ENCODE assay signal across 28 cellular contexts in the genomic region with DNA sequence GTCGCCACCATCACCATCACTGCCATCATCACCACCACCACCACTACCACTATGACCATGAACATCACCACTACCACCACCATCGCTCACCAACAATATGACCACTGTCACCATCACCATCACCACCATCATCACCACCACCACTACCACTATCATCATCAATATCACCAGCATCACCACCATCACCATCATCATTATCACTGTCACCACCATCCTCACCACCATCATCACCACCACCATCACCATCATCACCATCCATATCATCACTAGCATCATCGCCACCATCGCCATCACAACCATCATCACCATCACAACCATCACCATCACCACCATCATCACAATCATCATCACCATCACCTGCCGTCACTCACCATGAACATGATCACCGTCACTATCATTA.
DNase-seq lines count a peak whose midpoint lies in the region; ATAC-seq, FAIRE-seq and TF ChIP-seq lines count a peak whose summit lies in the region.
"Had no signal": no experiment of that assay in that cellular context is flagged by ENCODE, and none has a peak within 500 bp of the region (broad histone marks: within the 10 kb centered on the region; RNA-seq: fewer than 3 reads in every experiment).

No MANE protein-coding gene starts in this region.

- H4K5ac ChIP-seq in IMR-90 (ENCODE audit: low read depth, low read length): no peak overlapping the region
- H4K5ac ChIP-seq in H1 (ENCODE audit: insufficient read length, low read depth, low read length): no peak overlapping the region

- peak overlapping the region; percentile 41 for H2BK5ac ChIP-seq in IMR-90 (ENCODE audit: low read depth, low read length, poor library complexity, severe bottlenecking)
- no peak overlapping the region; the same call in 1 of the 2 replicates for H2BK5ac ChIP-seq in H1 (ENCODE audit: low read depth, low read length)

- TF ChIP-seq EP300 in H1 (IDR thresholded peaks at IDR 0.05; ENCODE audit: borderline replicate concordance in 1 of 2, low read depth in 2 of 2, low read length in 2 of 2): no peak

- H3K9me3 Mint-ChIP-seq in stimulated activated effector memory CD8-positive, alpha-beta T cell treated with anti-CD3 and anti-CD28 coated beads, Interleukin-12 subunit alpha, Interleukin-12 subunit beta, amount 100 ng/mL, for 72 hours: no peaks in the 10 kb centered on the region
- H3K9me3 Mint-ChIP-seq: CD4-positive, CD25-positive, alpha-beta regulatory T cell had no signal

- intact Hi-C loops in IMR-90 (cut with micrococcal nuclease): no loop called here
- intact Hi-C loops in left ventricle myocardium inferior (cut with micrococcal nuclease): no loop called here

- dilution Hi-C loops in IMR-90 (cut with HindIII; ENCODE audit: low sequenced_read_pairs, unreplicated experiment): no loop called here

- POLR2A ChIA-PET in IMR-90 (lab: Charles Lee; ENCODE audit: unreplicated experiment): no interaction called here
- POLR2A ChIA-PET in H1 (lab: Charles Lee; ENCODE audit: partially characterized antibody): no interaction called here

- no peak overlapping the region for H3K4ac ChIP-seq in IMR-90 (ENCODE audit: low read depth, low read length)
- no peak overlapping the region for H3K4ac ChIP-seq in H1 (replicated peaks; ENCODE audit: insufficient read length, low read depth, low read length)

- WGBS in IMR-90 (ENCODE audit: extremely low coverage in 2 of 2, insufficient read length in 1 of 2), 2 experiments: 89% methylated on average over 4 of the region's 6 CpGs; no CpG with 5 or more reads in 1 of the 2 experiments
- WGBS in H1 (ENCODE audit: extremely low coverage in 1 of 2, insufficient coverage in 1 of 2, insufficient read length in 1 of 2, insufficient replicate concordance in 2 of 2, low coverage in 1 of 2, low lambda C conversion rate in 2 of 2, missing lambda C conversion rate in 1 of 2), 2 experiments: 94% methylated on average over 6 of the region's 6 CpGs; no CpG with 5 or more reads in 1 of the 2 experiments

- H3K23me2 ChIP-seq in H1 (ENCODE audit: low read depth, low read length): peaks cover 13% of the 10 kb centered on the region; the same call in 1 of the 2 replicates

- TF ChIP-seq CTCF in IMR-90 (conservative IDR thresholded peaks at IDR 0.05; ENCODE audit: low read depth, low read length) (no peak), H1 (IDR thresholded peaks at IDR 0.05; ENCODE audit: control extremely low read depth in 1 of 3, insufficient read depth in 1 of 3, low read depth in 1 of 3, low read length in 3 of 3) (no peak), left ventricle myocardium inferior (IDR thresholded peaks at IDR 0.05; ENCODE audit: borderline replicate concordance) (no peak)

- H3K36me3 ChIP-seq in BLaER1 (no peaks in the 10 kb centered on the region), IMR-90 (ENCODE audit: control insufficient read depth, insufficient read depth, low read length) (no peaks in the 10 kb centered on the region; the same call in none of the 2 replicates), H1 (ENCODE audit: control insufficient read depth in 2 of 4, insufficient read depth in 4 of 4, low read length in 3 of 4) (no peaks in the 10 kb centered on the region; a peak in 3 of 8 replicates), left ventricle myocardium inferior (no peaks in the 10 kb centered on the region)
- no peaks in the 10 kb centered on the region for H3K36me3 ChIP-seq in BLaER1 treated with 17β-estradiol and CSF1 and Interleukin-3, amounts not matched to agents 10 nM and 100 nM
- H3K36me3 ChIP-seq: BE2C had no signal

- BruUV-seq in IMR-90 (replicated peaks; lab: Mats Ljungman, UMichigan): no TSS peak

- H3K4me3 Mint-ChIP-seq in stimulated activated effector memory CD8-positive, alpha-beta T cell treated with anti-CD3 and anti-CD28 coated beads, Interleukin-12 subunit alpha, Interleukin-12 subunit beta, amount 100 ng/mL, for 72 hours: no peak overlapping the region
- H3K4me3 Mint-ChIP-seq: CD14-positive monocyte; CD4-positive, alpha-beta memory T cell; CD4-positive, CD25-positive, alpha-beta regulatory T cell; CD8-positive, alpha-beta memory T cell had no signal

- H4K20me1 ChIP-seq in BLaER1 (no peaks in the 10 kb centered on the region), IMR-90 (ENCODE audit: insufficient read depth, low read length) (no peaks in the 10 kb centered on the region; the same call in none of the 2 replicates), H1 (replicated peaks in 1 of 2; ENCODE audit: control insufficient read depth in 1 of 2, insufficient read depth in 2 of 2, low read length in 2 of 2) (peaks cover 1 to 15% of the 10 kb centered on the region in 2 experiments)
- H4K20me1 ChIP-seq in BLaER1 treated with 17β-estradiol and CSF1 and Interleukin-3, amounts not matched to agents 10 nM and 100 nM: peaks cover 0 to 19% (median 0%) of the 10 kb centered on the region in 11 experiments; a peak in 4 of 22 replicates

- no peak for TF ChIP-seq POLR2A in IMR-90 (IDR thresholded peaks at IDR 0.05; ENCODE audit: low read depth, low read length)
- TF ChIP-seq POLR2A in H1 (IDR thresholded peaks at IDR 0.05; ENCODE audit: control extremely low read depth in 1 of 2, low read depth in 2 of 2, low read length in 2 of 2): no peak

- H3K27me3 ChIP-seq in BLaER1 (no peaks in the 10 kb centered on the region), IMR-90 (ENCODE audit: control insufficient read depth, insufficient read depth, low read length) (no peaks in the 10 kb centered on the region), H1 (replicated peaks in 1 of 4; ENCODE audit: control insufficient read depth in 3 of 4, extremely low read depth in 1 of 4, insufficient read depth in 3 of 4, low read length in 3 of 4) (no peaks in the 10 kb centered on the region), left ventricle myocardium inferior (ENCODE audit: low read depth) (peaks cover 37% of the 10 kb centered on the region)
- H3K27me3 ChIP-seq in BLaER1 treated with 17β-estradiol and CSF1 and Interleukin-3, amounts not matched to agents 10 nM and 100 nM: no peaks in the 10 kb centered on the region

- H3K4me1 ChIP-seq in BLaER1 (peaks cover 55% of the 10 kb centered on the region), IMR-90 (ENCODE audit: control insufficient read depth, insufficient read depth, low read length) (no peaks in the 10 kb centered on the region), H1 (replicated peaks in 1 of 4; ENCODE audit: control insufficient read depth in 3 of 4, insufficient read depth in 4 of 4, low read length in 3 of 4) (no peaks in the 10 kb centered on the region; a peak in 2 of 7 replicates), left ventricle myocardium inferior (no peaks in the 10 kb centered on the region)
- peaks cover 23 to 51% (median 36%) of the 10 kb centered on the region in 10 experiments for H3K4me1 ChIP-seq in BLaER1 treated with 17β-estradiol and CSF1 and Interleukin-3, amounts not matched to agents 10 nM and 100 nM
- H3K4me1 ChIP-seq: BE2C had no signal

- H3K4me2 ChIP-seq in BLaER1 (peak overlapping the region; percentile 89), IMR-90 (ENCODE audit: low read depth, low read length) (no peak overlapping the region), H1 (ENCODE audit: insufficient read depth in 1 of 2, low read depth in 2 of 2, low read length in 2 of 2) (no peak overlapping the region)
- H3K4me2 ChIP-seq in BLaER1 treated with 17β-estradiol and CSF1 and Interleukin-3, amounts not matched to agents 10 nM and 100 nM: peak overlapping the region; percentile 78 to 92 (median 86); a peak in 21 of 22 replicates

- H3K36me3 Mint-ChIP-seq in stimulated activated effector memory CD8-positive, alpha-beta T cell treated with anti-CD3 and anti-CD28 coated beads, Interleukin-12 subunit alpha, Interleukin-12 subunit beta, amount 100 ng/mL, for 72 hours: no peaks in the 10 kb centered on the region
- H3K36me3 Mint-ChIP-seq: CD14-positive monocyte; CD4-positive, alpha-beta memory T cell; CD4-positive, CD25-positive, alpha-beta regulatory T cell had no signal

- H3K23ac ChIP-seq in IMR-90 (ENCODE audit: low read depth, low read length) (no peak overlapping the region), H1 (ENCODE audit: insufficient read length) (no peak overlapping the region)

- no peak overlapping the region for H3K56ac ChIP-seq in IMR-90 (ENCODE audit: extremely low read depth, insufficient read depth, low read length)
- H3K56ac ChIP-seq in H1 (replicated peaks; ENCODE audit: insufficient read length, low read depth, low read length): peak overlapping the region; percentile 72

- H2AK9ac ChIP-seq in IMR-90 (replicated peaks; ENCODE audit: low read depth, low read length, poor library complexity): no peak overlapping the region

- H2BK15ac ChIP-seq in IMR-90 (ENCODE audit: low read depth, low read length): no peak overlapping the region
- no peak overlapping the region for H2BK15ac ChIP-seq in H1 (ENCODE audit: low read length)

- H3K79me1 ChIP-seq in IMR-90 (ENCODE audit: low read depth in 1 of 2, low read length in 2 of 2) (no peaks in the 10 kb centered on the region), H1 (ENCODE audit: low read depth, low read length) (peaks cover 2% of the 10 kb centered on the region; the same call in 1 of the 2 replicates)

- no peak overlapping the region for H3K4me3 ChIP-seq in BLaER1
- no peak overlapping the region; a peak in 1 of 20 replicates for H3K4me3 ChIP-seq in BLaER1 treated with 17β-estradiol and CSF1 and Interleukin-3, amounts not matched to agents 10 nM and 100 nM
- H3K4me3 ChIP-seq in IMR-90 (ENCODE audit: insufficient read depth, low read depth, low read length): no peak overlapping the region
- H3K4me3 ChIP-seq in H1 (ENCODE audit: extremely low read depth in 1 of 4, insufficient read depth in 2 of 4, low read depth in 3 of 4, low read length in 4 of 4): no peak overlapping the region
- H3K4me3 ChIP-seq in left ventricle myocardium inferior: no peak overlapping the region
- H3K4me3 ChIP-seq: GM12878 had no signal

- no peak for FAIRE-seq in H1 (lab: Jason Lieb, UNC)
- FAIRE-seq: A204.1, GM12878, GM12892, GM19239 had no signal

- no peak overlapping the region for H3K9ac ChIP-seq in BLaER1
- no peak overlapping the region for H3K9ac ChIP-seq in BLaER1 treated with 17β-estradiol and CSF1 and Interleukin-3, amounts not matched to agents 10 nM and 100 nM
- H3K9ac ChIP-seq in IMR-90 (ENCODE audit: low read depth, low read length): no peak overlapping the region
- no peak overlapping the region for H3K9ac ChIP-seq in H1 (replicated peaks in 1 of 4; ENCODE audit: extremely low read depth in 1 of 4, low read depth in 3 of 4, low read length in 3 of 4)

- in situ Hi-C loops in IMR-90 (cut with MboI; ENCODE audit: low sequenced_read_pairs): no loop called here

- H3K4me1 Mint-ChIP-seq in stimulated activated effector memory CD8-positive, alpha-beta T cell treated with anti-CD3 and anti-CD28 coated beads, Interleukin-12 subunit alpha, Interleukin-12 subunit beta, amount 100 ng/mL, for 72 hours: no peaks in the 10 kb centered on the region
- H3K4me1 Mint-ChIP-seq: CD4-positive, alpha-beta memory T cell; CD4-positive, CD25-positive, alpha-beta regulatory T cell; CD8-positive, alpha-beta memory T cell had no signal

- H3K79me2 ChIP-seq in H1 (ENCODE audit: control insufficient read depth in 1 of 2, insufficient read depth in 2 of 2, low read length in 2 of 2): peaks cover 5 to 14% of the 10 kb centered on the region in 2 experiments; a peak in 3 of 4 replicates

- H3K27ac Mint-ChIP-seq in stimulated activated effector memory CD8-positive, alpha-beta T cell treated with anti-CD3 and anti-CD28 coated beads, Interleukin-12 subunit alpha, Interleukin-12 subunit beta, amount 100 ng/mL, for 72 hours: no peak overlapping the region
- H3K27ac Mint-ChIP-seq: CD14-positive monocyte; CD4-positive, alpha-beta memory T cell; CD4-positive, CD25-positive, alpha-beta regulatory T cell; CD8-positive, alpha-beta memory T cell had no signal

- ATAC-seq in IMR-90 (ENCODE audit: low read depth): no peak
- no peak for ATAC-seq in stimulated activated effector memory CD8-positive, alpha-beta T cell treated with anti-CD3 and anti-CD28 coated beads, Interleukin-12 subunit alpha, Interleukin-12 subunit beta, amount 100 ng/mL, for 72 hours
- ATAC-seq: GM12878 had no signal

- peaks cover 7% of the 10 kb centered on the region; the same call in 1 of the 2 replicates for H3K9me3 ChIP-seq in BLaER1
- peaks cover 0 to 18% (median 7%) of the 10 kb centered on the region in 11 experiments; a peak in 11 of 22 replicates for H3K9me3 ChIP-seq in BLaER1 treated with 17β-estradiol and CSF1 and Interleukin-3, amounts not matched to agents 10 nM and 100 nM (replicated peaks in 1 of 11)
- no peaks in the 10 kb centered on the region; the same call in 1 of the 2 replicates for H3K9me3 ChIP-seq in IMR-90 (ENCODE audit: control insufficient read depth, insufficient read depth, low read length)
- H3K9me3 ChIP-seq in H1 (ENCODE audit: insufficient read depth in 2 of 2, low read depth in 1 of 2, low read length in 1 of 2): peaks cover 0 to 6% of the 10 kb centered on the region in 2 experiments; a peak in 1 of 4 replicates
- H3K9me3 ChIP-seq in left ventricle myocardium inferior (replicated peaks): no peaks in the 10 kb centered on the region
- H3K9me3 ChIP-seq: BE2C had no signal

- H4K8ac ChIP-seq in IMR-90 (ENCODE audit: low read depth in 2 of 2, low read length in 2 of 2) (no peak overlapping the region), H1 (ENCODE audit: extremely low read depth, insufficient read depth, low read length) (no peak overlapping the region)

- DNase-seq in IMR-90: no peak
- DNase-seq in H1 (ENCODE audit: low read depth in 1 of 2, low spot score in 2 of 2): no peak
- no peak for DNase-seq in left ventricle myocardium inferior
- no peak for DNase-seq in stimulated activated CD8-positive, alpha-beta memory T cell treated with anti-CD3 and anti-CD28 coated beads, Interleukin-4, amount 100 ng/mL, for 48 hours
- no peak for DNase-seq in NAMALWA (ENCODE audit: low spot score)
- DNase-seq in stimulated activated effector memory CD8-positive, alpha-beta T cell treated with anti-CD3 and anti-CD28 coated beads, Interleukin-12 subunit alpha, Interleukin-12 subunit beta, amount 100 ng/mL, for 72 hours (ENCODE audit: low spot score in 2 of 2): no peak
- DNase-seq: 8988T; ACHN; BE2C; C1 segment of cervical spinal cord; CD4-positive, alpha-beta memory T cell; CD4-positive, CD25-positive, alpha-beta regulatory T cell; CD8-positive, alpha-beta memory T cell; COR-L47; DMS 273 treated with DMSO at 0.1 percent for 48 hours; DMS153; DMS53; DMS79; DND-41; EL; GDM1 had no signal

- H3K9me1 ChIP-seq in IMR-90 (ENCODE audit: insufficient read depth, low read length): no peaks in the 10 kb centered on the region

- no peak overlapping the region for H2AFZ ChIP-seq in IMR-90 (replicated peaks; ENCODE audit: low read length, poor library complexity)
- H2AFZ ChIP-seq in H1 (ENCODE audit: low read length): no peak overlapping the region

- H3K14ac ChIP-seq in IMR-90 (replicated peaks; ENCODE audit: low read depth, low read length) (no peak overlapping the region), H1 (ENCODE audit: insufficient read length) (no peak overlapping the region)

- CTCF ChIA-PET in IMR-90 (lab: Yijun Ruan, JAX) (no interaction called here), H1 (lab: Charles Lee; ENCODE audit: partially characterized antibody) (interaction anchor here (1.0 kb wide), 1 partner anchor 9 kb away, joined by 3 read pairs; no protein-coding TSS in a partner anchor)

- H3K27ac ChIP-seq in BLaER1 (0 out of 2 replicates have a peak overlapping the region, but pooled peaks have one; percentile 93), IMR-90 (ENCODE audit: insufficient read depth, low read length) (no peak overlapping the region), H1 (ENCODE audit: low read depth, low read length) (no peak overlapping the region), left ventricle myocardium inferior (replicated peaks) (no peak overlapping the region)
- H3K27ac ChIP-seq in BLaER1 treated with 17β-estradiol and CSF1 and Interleukin-3, amounts not matched to agents 10 nM and 100 nM: peak overlapping the region in 4 of 11 experiments; percentile 82 to 88 (median 87); a peak in 6 of 22 replicates

- TF ChIP-seq RAD21 in IMR-90 (IDR thresholded peaks at IDR 0.05; ENCODE audit: low read length) (no peak), H1 (IDR thresholded peaks at IDR 0.05 in 1 of 2, conservative IDR thresholded peaks at IDR 0.05 in 1 of 2; ENCODE audit: low read depth in 2 of 2, low read length in 2 of 2) (no peak)

- H3K18ac ChIP-seq in IMR-90 (ENCODE audit: low read depth, low read length): no peak overlapping the region
- H3K18ac ChIP-seq in H1 (ENCODE audit: extremely low read depth, low read length): no peak overlapping the region

- H4K91ac ChIP-seq in IMR-90 (ENCODE audit: insufficient read depth, low read depth, low read length) (no peak overlapping the region), H1 (replicated peaks; ENCODE audit: insufficient read length, low read length) (no peak overlapping the region)

- H2BK12ac ChIP-seq in H1 (ENCODE audit: low read depth, low read length): no peak overlapping the region; the same call in 1 of the 2 replicates

- no peak overlapping the region for H2BK120ac ChIP-seq in IMR-90 (ENCODE audit: low read depth, low read length)
- H2BK120ac ChIP-seq in H1 (replicated peaks; ENCODE audit: low read depth, low read length): no peak overlapping the region

- H2AK5ac ChIP-seq in IMR-90 (ENCODE audit: low read depth, low read length): no peak overlapping the region
- H2AK5ac ChIP-seq in H1 (ENCODE audit: low read depth, low read length): 0 out of 2 replicates have a peak overlapping the region, but pooled peaks have one; percentile 25

- no peak overlapping the region for H2BK20ac ChIP-seq in IMR-90 (ENCODE audit: low read depth, low read length)
- no peak overlapping the region for H2BK20ac ChIP-seq in H1 (ENCODE audit: low read length)

Comparison
In these comparisons a context has a peak if more than half of its experiments do, and no peak if none do; other contexts are left out.
1. H3K4me2 ChIP-seq: peak in BLaER1 (single experiment) and BLaER1 treated with 17β-estradiol and CSF1 and Interleukin-3, amounts not matched to agents 10 nM and 100 nM (11 of 11); none in IMR-90 (single experiment) and H1 (0 of 2).